Comparison of ENCODE assay signal across 25 cellular contexts in the genomic region with DNA sequence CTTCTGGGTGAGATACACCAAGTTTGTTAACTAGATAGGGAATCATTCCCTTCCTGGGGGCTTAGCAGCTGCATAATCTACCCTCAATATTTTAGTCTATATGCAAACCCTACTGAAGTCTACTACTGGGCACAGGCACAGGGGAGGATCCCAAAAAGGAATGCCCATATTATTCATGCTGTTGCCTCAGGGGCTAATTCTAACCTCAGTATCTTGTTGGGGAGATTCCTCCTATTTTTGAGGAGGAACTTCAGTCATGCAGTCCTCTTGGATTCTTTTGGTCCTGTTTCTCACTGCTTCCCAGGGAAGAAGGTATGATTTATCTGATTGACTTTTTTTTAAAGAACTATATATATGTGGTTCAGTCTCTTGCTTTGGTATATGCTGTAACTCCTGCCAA. TPM values are rescaled to one million over a fixed set of nuclear protein-coding genes. Genes with fewer than 3 reads are reported as not detected.
"Had no signal": no experiment of that assay in that cellular context is flagged by ENCODE, and none has a peak within 500 bp of the region (broad histone marks: within the 10 kb centered on the region; RNA-seq: fewer than 3 reads in every experiment).

No MANE protein-coding gene starts in this region.

- H3K4me3 Mint-ChIP-seq: activated naive CD8-positive, alpha-beta T cell treated with anti-CD3 and anti-CD28 coated beads for 36 hours; activated T-cell treated with anti-CD3 and anti-CD28 coated beads, Interleukin-2, amount 50 U/mL, for 24 hours; natural killer cell treated with Interleukin-12 subunit alpha and Interleukin-12 subunit beta and Interleukin-15 and Interleukin-18, amount 100 ng/mL, for 72 hours had no signal

- H2AFZ ChIP-seq: hepatocyte had no signal

- DNase-seq: activated CD4-positive, alpha-beta T cell treated with anti-CD3 and anti-CD28 coated beads for 1 hour; activated CD4-positive, alpha-beta T cell treated with anti-CD3 and anti-CD28 coated beads, Interleukin-2, amount 50 U/mL, for 4 hours; activated CD8-positive, alpha-beta memory T cell treated with anti-CD3 and anti-CD28 coated beads for 24 hours; activated CD8-positive, alpha-beta memory T cell treated with anti-CD3 and anti-CD28 coated beads, Interleukin-2, amount 50 U/mL, for 4 hours; activated naive CD4-positive, alpha-beta T cell treated with Interleukin-2 at 50 U/mL for 16 hours; activated naive CD8-positive, alpha-beta T cell treated with anti-CD3 and anti-CD28 coated beads for 36 hours; activated T-cell treated with anti-CD3 and anti-CD28 coated beads, Interleukin-2, amount 50 U/mL, for 24 hours; amygdala; glutamatergic neuron; left ventricle myocardium superior; ovary; psoas muscle; spleen; stimulated activated CD4-positive, alpha-beta T cell treated with anti-CD3 and anti-CD28 coated beads, Interleukin-4, amount 100 ng/mL, for 1 hour; stimulated activated naive CD4-positive, alpha-beta T cell; T-helper 1 cell; testis; upper lobe of right lung; WERI-Rb-1 had no signal

- H3K27me3 ChIP-seq: cardiac muscle cell, hepatocyte, neutrophil, ovary, right atrium auricular region, spleen, testis, upper lobe of right lung had no signal

- H3K4me2 ChIP-seq: hepatocyte had no signal

- H3K4me1 ChIP-seq: psoas muscle, right atrium auricular region, spleen, testis, upper lobe of right lung had no signal

- H3K27ac ChIP-seq: hepatocyte, neutrophil, ovary, psoas muscle, right atrium auricular region, spleen, testis, upper lobe of right lung, WERI-Rb-1 had no signal

- ATAC-seq: left ventricle myocardium superior; natural killer cell treated with Interleukin-12 subunit alpha and Interleukin-12 subunit beta and Interleukin-15 and Interleukin-18, amount 100 ng/mL, for 72 hours; psoas muscle; upper lobe of right lung had no signal

- H3K4me1 Mint-ChIP-seq: activated naive CD8-positive, alpha-beta T cell treated with anti-CD3 and anti-CD28 coated beads for 36 hours had no signal

- H3K9me3 Mint-ChIP-seq: activated naive CD8-positive, alpha-beta T cell treated with anti-CD3 and anti-CD28 coated beads for 36 hours; activated T-helper 2 cell treated with anti-CD3 and anti-CD28 coated beads, Interferon-gamma antibody, Interleukin-2, Interleukin-4, amounts not matched to agents 10 μg/mL and 5 μg/mL and 100 μg/mL, durations not matched to agents 14 hours and 24 hours and 36 hours; natural killer cell treated with Interleukin-12 subunit alpha and Interleukin-12 subunit beta and Interleukin-15 and Interleukin-18, amount 100 ng/mL, for 72 hours had no signal

- H3K4me3 ChIP-seq: cardiac muscle cell, hepatocyte, ovary, psoas muscle, right atrium auricular region, spleen, testis, upper lobe of right lung had no signal

- H3K27ac Mint-ChIP-seq: activated naive CD8-positive, alpha-beta T cell treated with anti-CD3 and anti-CD28 coated beads for 36 hours; activated T-cell treated with anti-CD3 and anti-CD28 coated beads, Interleukin-2, amount 50 U/mL, for 24 hours had no signal

- H3K36me3 ChIP-seq: ovary had no signal

- H3K79me2 ChIP-seq: hepatocyte had no signal

- H3K9me3 ChIP-seq: neutrophil, ovary, psoas muscle, right atrium auricular region, testis, upper lobe of right lung had no signal

- H3K27me3 Mint-ChIP-seq: activated naive CD8-positive, alpha-beta T cell treated with anti-CD3 and anti-CD28 coated beads for 36 hours; activated T-cell treated with anti-CD3 and anti-CD28 coated beads, Interleukin-2, amount 50 U/mL, for 24 hours; natural killer cell treated with Interleukin-12 subunit alpha and Interleukin-12 subunit beta and Interleukin-15 and Interleukin-18, amount 100 ng/mL, for 72 hours had no signal

RNA-seq across cellular contexts. Expression of a gene that starts 58.9 kb away (rescaled TPM):
- total RNA-seq: activated naive CD8-positive, alpha-beta T cell treated with anti-CD3 and anti-CD28 coated beads for 36 hours; natural killer cell treated with Interleukin-12 subunit alpha and Interleukin-12 subunit beta and Interleukin-15 and Interleukin-18, amount 100 ng/mL, for 72 hours had no signal
